In the genomic region with DNA sequence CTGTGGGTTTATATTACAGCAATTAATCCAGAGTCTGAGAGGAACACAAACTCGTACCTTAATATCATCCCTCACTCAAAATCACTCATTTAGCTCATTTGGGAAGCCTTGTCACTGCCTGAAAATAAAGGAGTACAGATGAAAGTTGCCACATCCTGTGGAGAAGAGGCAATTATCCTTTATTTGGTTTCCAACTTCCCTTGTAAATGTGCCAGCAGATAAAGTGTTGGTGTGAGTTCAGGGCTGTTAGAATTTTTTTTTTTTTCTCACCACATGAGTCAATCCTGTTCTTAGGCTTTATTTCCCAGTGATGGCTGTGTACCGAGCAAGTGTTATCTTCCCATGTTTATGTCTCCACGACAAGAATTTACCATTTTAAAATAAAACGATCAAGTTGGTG, we compare ENCODE assay signal across 1 cellular context.
TF ChIP-seq lines count a peak whose summit lies in the region.

No MANE protein-coding gene starts in this region.

TF ChIP-seq in K562, 482 proteins besides CTCF, POLR2A, EP300 and RAD21 (continued from another document):
- TF ChIP-seq, protein P1, sequence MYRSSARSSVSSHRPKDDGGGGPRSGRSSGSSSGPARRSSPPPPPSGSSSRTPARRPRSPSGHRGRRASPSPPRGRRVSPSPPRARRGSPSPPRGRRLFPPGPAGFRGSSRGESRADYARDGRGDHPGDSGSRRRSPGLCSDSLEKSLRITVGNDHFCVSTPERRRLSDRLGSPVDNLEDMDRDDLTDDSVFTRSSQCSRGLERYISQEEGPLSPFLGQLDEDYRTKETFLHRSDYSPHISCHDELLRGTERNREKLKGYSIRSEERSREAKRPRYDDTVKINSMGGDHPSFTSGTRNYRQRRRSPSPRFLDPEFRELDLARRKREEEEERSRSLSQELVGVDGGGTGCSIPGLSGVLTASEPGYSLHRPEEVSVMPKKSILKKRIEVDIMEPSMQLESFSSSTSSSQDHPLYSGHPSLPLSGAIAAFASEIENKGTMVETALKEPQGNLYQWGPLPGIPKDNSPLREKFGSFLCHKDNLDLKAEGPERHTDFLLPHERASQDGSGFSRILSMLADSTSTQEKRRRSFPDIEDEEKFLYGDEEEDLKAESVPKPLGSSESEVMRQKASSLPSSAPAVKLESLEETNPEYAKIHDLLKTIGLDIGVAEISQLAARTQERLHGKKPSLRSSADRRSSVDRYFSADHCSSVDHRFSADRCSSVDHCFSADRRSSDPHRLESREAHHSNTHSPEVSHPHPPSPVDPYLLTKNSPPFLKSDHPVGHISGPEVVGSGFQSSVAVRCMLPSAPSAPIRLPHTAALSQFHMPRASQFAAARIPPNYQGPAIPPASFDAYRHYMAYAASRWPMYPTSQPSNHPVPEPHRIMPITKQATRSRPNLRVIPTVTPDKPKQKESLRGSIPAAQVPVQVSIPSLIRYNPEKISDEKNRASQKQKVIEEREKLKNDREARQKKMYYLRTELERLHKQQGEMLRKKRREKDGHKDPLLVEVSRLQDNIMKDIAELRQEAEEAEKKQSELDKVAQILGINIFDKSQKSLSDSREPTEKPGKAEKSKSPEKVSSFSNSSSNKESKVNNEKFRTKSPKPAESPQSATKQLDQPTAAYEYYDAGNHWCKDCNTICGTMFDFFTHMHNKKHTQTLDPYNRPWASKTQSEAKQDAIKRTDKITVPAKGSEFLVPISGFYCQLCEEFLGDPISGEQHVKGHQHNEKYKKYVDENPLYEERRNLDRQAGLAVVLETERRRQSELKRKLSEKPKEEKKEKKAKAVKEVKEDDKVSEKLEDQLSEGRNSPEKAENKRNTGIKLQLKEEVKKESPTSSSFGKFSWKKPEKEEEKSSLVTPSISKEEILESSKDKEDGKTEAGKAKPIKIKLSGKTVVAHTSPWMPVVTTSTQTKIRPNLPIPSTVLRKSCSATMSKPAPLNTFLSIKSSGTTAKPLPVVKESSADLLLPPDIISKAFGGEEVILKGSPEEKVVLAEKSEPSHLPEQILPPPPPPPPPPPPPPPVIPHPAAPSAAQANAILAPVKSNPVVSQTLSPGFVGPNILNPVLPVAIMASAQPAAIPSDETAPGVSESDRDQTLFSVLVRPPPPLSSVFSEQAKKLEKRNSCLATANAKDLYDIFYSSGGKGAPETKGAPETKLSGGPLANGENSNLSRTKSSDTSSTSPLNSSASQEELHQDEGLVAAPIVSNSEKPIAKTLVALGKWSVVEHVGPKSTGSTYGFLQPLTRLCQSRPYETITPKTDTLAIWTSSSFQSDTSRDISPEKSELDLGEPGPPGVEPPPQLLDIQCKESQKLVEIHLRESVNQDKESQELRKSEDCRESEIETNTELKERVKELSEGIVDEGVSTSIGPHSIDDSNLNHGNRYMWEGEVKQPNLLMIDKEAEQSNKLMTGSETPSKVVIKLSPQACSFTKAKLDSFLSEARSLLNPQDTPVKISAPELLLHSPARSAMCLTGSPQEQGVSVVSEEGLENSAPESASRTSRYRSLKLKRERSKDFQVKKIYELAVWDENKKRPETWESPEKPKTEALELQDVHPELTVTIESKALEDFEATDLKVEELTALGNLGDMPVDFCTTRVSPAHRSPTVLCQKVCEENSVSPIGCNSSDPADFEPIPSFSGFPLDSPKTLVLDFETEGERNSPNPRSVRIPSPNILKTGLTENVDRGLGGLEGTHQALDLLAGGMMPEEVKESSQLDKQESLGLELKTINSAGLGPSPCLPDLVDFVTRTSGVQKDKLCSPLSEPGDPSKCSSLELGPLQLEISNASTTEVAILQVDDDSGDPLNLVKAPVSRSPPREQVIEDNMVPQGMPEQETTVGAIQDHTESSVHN (IDR thresholded peaks at IDR 0.05; ENCODE audit: borderline replicate concordance in 1 of 2, low read depth in 1 of 2) = no peak
- no peak for TF ChIP-seq PCBP1 (IDR thresholded peaks at IDR 0.05; ENCODE audit: low read depth, low read length, poor library complexity, severe bottlenecking)
- TF ChIP-seq, protein P2, sequence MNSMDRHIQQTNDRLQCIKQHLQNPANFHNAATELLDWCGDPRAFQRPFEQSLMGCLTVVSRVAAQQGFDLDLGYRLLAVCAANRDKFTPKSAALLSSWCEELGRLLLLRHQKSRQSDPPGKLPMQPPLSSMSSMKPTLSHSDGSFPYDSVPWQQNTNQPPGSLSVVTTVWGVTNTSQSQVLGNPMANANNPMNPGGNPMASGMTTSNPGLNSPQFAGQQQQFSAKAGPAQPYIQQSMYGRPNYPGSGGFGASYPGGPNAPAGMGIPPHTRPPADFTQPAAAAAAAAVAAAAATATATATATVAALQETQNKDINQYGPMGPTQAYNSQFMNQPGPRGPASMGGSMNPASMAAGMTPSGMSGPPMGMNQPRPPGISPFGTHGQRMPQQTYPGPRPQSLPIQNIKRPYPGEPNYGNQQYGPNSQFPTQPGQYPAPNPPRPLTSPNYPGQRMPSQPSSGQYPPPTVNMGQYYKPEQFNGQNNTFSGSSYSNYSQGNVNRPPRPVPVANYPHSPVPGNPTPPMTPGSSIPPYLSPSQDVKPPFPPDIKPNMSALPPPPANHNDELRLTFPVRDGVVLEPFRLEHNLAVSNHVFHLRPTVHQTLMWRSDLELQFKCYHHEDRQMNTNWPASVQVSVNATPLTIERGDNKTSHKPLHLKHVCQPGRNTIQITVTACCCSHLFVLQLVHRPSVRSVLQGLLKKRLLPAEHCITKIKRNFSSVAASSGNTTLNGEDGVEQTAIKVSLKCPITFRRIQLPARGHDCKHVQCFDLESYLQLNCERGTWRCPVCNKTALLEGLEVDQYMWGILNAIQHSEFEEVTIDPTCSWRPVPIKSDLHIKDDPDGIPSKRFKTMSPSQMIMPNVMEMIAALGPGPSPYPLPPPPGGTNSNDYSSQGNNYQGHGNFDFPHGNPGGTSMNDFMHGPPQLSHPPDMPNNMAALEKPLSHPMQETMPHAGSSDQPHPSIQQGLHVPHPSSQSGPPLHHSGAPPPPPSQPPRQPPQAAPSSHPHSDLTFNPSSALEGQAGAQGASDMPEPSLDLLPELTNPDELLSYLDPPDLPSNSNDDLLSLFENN (IDR thresholded peaks at IDR 0.05; ENCODE audit: low read depth in 2 of 2, low read length in 2 of 2) = no peak
